Comparison of ENCODE assay signal across 16 cellular contexts in genomic region chr3:191253089-191253799, GRCh38. TPM values are rescaled to one million over a fixed set of nuclear protein-coding genes. Genes with fewer than 3 reads are reported as not detected.
DNase-seq lines count a peak whose midpoint lies in the region; ATAC-seq and TF ChIP-seq lines count a peak whose summit lies in the region.
"Had no signal": no experiment of that assay in that cellular context is flagged by ENCODE, and none has a peak within 500 bp of the region (broad histone marks: within the 10 kb centered on the region; RNA-seq: fewer than 3 reads in every experiment).

No MANE protein-coding gene starts in this region.

- no peak for DNase-seq in activated B cell treated with CpG ODN at 0.5 μM for 24 hours
- DNase-seq in upper lobe of right lung = no peak
- no peak for DNase-seq in chondrocyte (ENCODE audit: low spot score)
- DNase-seq in NCI-H1105 treated with DMSO at 0.1 percent for 48 hours (lab: John Stamatoyannopoulos, UW) = no peak
- DNase-seq: activated T-cell treated with anti-CD3 and anti-CD28 coated beads, Interleukin-2, amount 50 U/mL, for 72 hours; brain microvascular endothelial cell; glutamatergic neuron; mammary epithelial cell; NCI-H446 treated with DMSO at 0.1 percent for 48 hours; SJCRH30 had no signal

- peak overlapping the region; percentile 39 for H3K4me3 ChIP-seq in DOHH2 (ENCODE audit: low read length)
- no peak overlapping the region for H3K4me3 ChIP-seq in upper lobe of right lung
- H3K4me3 ChIP-seq: SJCRH30 had no signal

- peak overlapping the region; percentile 63 for H3K4me2 ChIP-seq in DOHH2 (ENCODE audit: low read length)

- H3K79me2 ChIP-seq in DOHH2 (ENCODE audit: control insufficient read depth, low read length) = no peaks in the 10 kb centered on the region

- H3K9me3 Mint-ChIP-seq in activated B cell treated with CpG ODN at 0.5 μM for 24 hours (peaks cover 2% of the 10 kb centered on the region), chondrocyte (ENCODE audit: low read depth) (no peaks in the 10 kb centered on the region)
- H3K9me3 Mint-ChIP-seq: activated T-cell treated with anti-CD3 and anti-CD28 coated beads, Interleukin-2, amount 50 U/mL, for 72 hours had no signal

- H3K27ac ChIP-seq in DOHH2 (ENCODE audit: low read depth, low read length) (no peak overlapping the region; the same call in 1 of the 2 replicates), upper lobe of right lung (no peak overlapping the region)
- H3K27ac ChIP-seq: brain microvascular endothelial cell, SJCRH30 had no signal

- H3K4me1 ChIP-seq in DOHH2 (ENCODE audit: control insufficient read depth, low read length) (peaks cover 59% of the 10 kb centered on the region), upper lobe of right lung (no peaks in the 10 kb centered on the region)
- H3K4me1 ChIP-seq: SJCRH30 had no signal

- CTCF ChIA-PET in activated B cell treated with CpG ODN at 0.5 μM for 24 hours (lab: Charles Lee) = no interaction called here

- H3K36me3 ChIP-seq in DOHH2 (ENCODE audit: control insufficient read depth, low read length) = no peaks in the 10 kb centered on the region; the same call in 1 of the 2 replicates
- no peaks in the 10 kb centered on the region for H3K36me3 ChIP-seq in upper lobe of right lung
- H3K36me3 ChIP-seq: brain microvascular endothelial cell, SJCRH30 had no signal

- POLR2A ChIA-PET in activated B cell treated with CpG ODN at 0.5 μM for 24 hours (lab: Charles Lee) = interaction anchor here (0.9 kb wide), 1 partner anchor 76 kb away, joined by 3 read pairs; the partner anchor contains the start of gene CCDC50

- peak overlapping the region; percentile 71 for H3K4me3 Mint-ChIP-seq in activated B cell treated with CpG ODN at 0.5 μM for 24 hours
- H3K4me3 Mint-ChIP-seq in chondrocyte (ENCODE audit: unreplicated experiment) = no peak overlapping the region
- H3K4me3 Mint-ChIP-seq: activated T-cell treated with anti-CD3 and anti-CD28 coated beads, Interleukin-2, amount 50 U/mL, for 72 hours had no signal

- H3K27me3 ChIP-seq in DOHH2 (ENCODE audit: control insufficient read depth, low read length) (no peaks in the 10 kb centered on the region), upper lobe of right lung (no peaks in the 10 kb centered on the region)
- H3K27me3 ChIP-seq: brain microvascular endothelial cell, SJCRH30 had no signal

- peak; percentile 53 for ATAC-seq in GM19452 (IDR thresholded peaks at IDR 0.05; ENCODE audit: unreplicated experiment)
- ATAC-seq in HG03025 (IDR thresholded peaks at IDR 0.05; ENCODE audit: low FRiP score, unreplicated experiment) = peak; percentile 57
- ATAC-seq in activated B cell treated with CpG ODN at 0.5 μM for 24 hours (ENCODE audit: low read depth) = peak; percentile 49
- ATAC-seq in HG02884 (IDR thresholded peaks at IDR 0.05; ENCODE audit: unreplicated experiment) = no peak
- ATAC-seq in upper lobe of right lung = no peak
- ATAC-seq: activated T-cell treated with anti-CD3 and anti-CD28 coated beads, Interleukin-2, amount 50 U/mL, for 72 hours had no signal

- H3K9me3 ChIP-seq in DOHH2 (ENCODE audit: control insufficient read depth, insufficient read depth, low read length) (no peaks in the 10 kb centered on the region), upper lobe of right lung (no peaks in the 10 kb centered on the region)
- H3K9me3 ChIP-seq: SJCRH30 had no signal

- H3K36me3 Mint-ChIP-seq in activated B cell treated with CpG ODN at 0.5 μM for 24 hours (ENCODE audit: low read depth) (peaks cover 2% of the 10 kb centered on the region), chondrocyte (ENCODE audit: low read depth) (no peaks in the 10 kb centered on the region)

- intact Hi-C loops in activated B cell treated with CpG ODN at 0.5 μM for 24 hours (cut with micrococcal nuclease) (loop anchor here (1.0 to 10.0 kb wide), 2 partner anchors 10 to 872 kb away; no protein-coding TSS in a partner anchor), upper lobe of right lung (cut with DNase I) (no loop called here)

- H3K27me3 Mint-ChIP-seq in activated B cell treated with CpG ODN at 0.5 μM for 24 hours (no peaks in the 10 kb centered on the region), chondrocyte (ENCODE audit: low read depth) (no peaks in the 10 kb centered on the region)

- peak overlapping the region; percentile 89 for H3K27ac Mint-ChIP-seq in activated B cell treated with CpG ODN at 0.5 μM for 24 hours
- H3K27ac Mint-ChIP-seq in chondrocyte (ENCODE audit: unreplicated experiment) = no peak overlapping the region
- H3K27ac Mint-ChIP-seq: activated T-cell treated with anti-CD3 and anti-CD28 coated beads, Interleukin-2, amount 50 U/mL, for 72 hours had no signal

- H3F3A ChIP-seq in DOHH2 (ENCODE audit: control insufficient read depth, insufficient read depth) = no peaks in the 10 kb centered on the region

- no peaks in the 10 kb centered on the region for H3K9me2 ChIP-seq in DOHH2 (replicated peaks; ENCODE audit: control insufficient read depth, low read length)

- peaks cover 64% of the 10 kb centered on the region for H3K4me1 Mint-ChIP-seq in activated B cell treated with CpG ODN at 0.5 μM for 24 hours
- peaks cover 10% of the 10 kb centered on the region for H3K4me1 Mint-ChIP-seq in chondrocyte (ENCODE audit: low read depth)

- TF ChIP-seq CTCF in DOHH2 (IDR thresholded peaks at IDR 0.05; ENCODE audit: low read depth, low read length, poor library complexity, severe bottlenecking) (no peak), activated B cell treated with CpG ODN at 0.5 μM for 24 hours (IDR thresholded peaks at IDR 0.05) (no peak), upper lobe of right lung (IDR thresholded peaks at IDR 0.05) (no peak), chondrocyte (IDR thresholded peaks at IDR 0.05) (no peak)

- no peaks in the 10 kb centered on the region for H4K20me1 ChIP-seq in DOHH2 (ENCODE audit: control insufficient read depth, insufficient read depth, low read depth, low read length)

RNA-seq across cellular contexts. Expression of gene OSTN, which starts 54.2 kb away (rescaled TPM):
- not detected in 2 replicates for total RNA-seq in activated B cell treated with CpG ODN at 0.5 μM for 24 hours
- total RNA-seq in upper lobe of right lung = not detected
- total RNA-seq in chondrocyte = not detected in 3 replicates
- total RNA-seq: activated T-cell treated with anti-CD3 and anti-CD28 coated beads, Interleukin-2, amount 50 U/mL, for 72 hours; mammary epithelial cell; MCF 10A; pulmonary artery endothelial cell; SJCRH30 had no signal

Comparison
In these comparisons a context has a peak if more than half of its experiments do, and no peak if none do; other contexts are left out.
1. ATAC-seq: peak in GM19452 (single experiment), HG03025 (single experiment) and activated B cell treated with CpG ODN at 0.5 μM for 24 hours (single experiment); none in HG02884 (single experiment) and upper lobe of right lung (single experiment).